ENCODE assay signal across 8 cellular contexts in genomic region chrX:128975716-128976115, GRCh38.
A peak's percentile ranks its signal among the peaks of the same experiment; 100 is the strongest.
DNase-seq lines count a peak whose midpoint lies in the region; ATAC-seq, FAIRE-seq and TF ChIP-seq lines count a peak whose summit lies in the region.

No MANE protein-coding gene starts in this region.

- no peaks in the 10 kb centered on the region for H3K36me3 ChIP-seq in IMR-90 (ENCODE audit: control insufficient read depth, insufficient read depth, low read length)

- dilution Hi-C loops in IMR-90 (cut with HindIII; ENCODE audit: low sequenced_read_pairs, unreplicated experiment) = no loop called here

- no peak overlapping the region for H3K18ac ChIP-seq in IMR-90 (ENCODE audit: low read depth, low read length)

- BruUV-seq in IMR-90 (replicated peaks; lab: Mats Ljungman, UMichigan) = no TSS peak

- FAIRE-seq in urothelium cell line (lab: Jason Lieb, UNC) = no peak

- no peak overlapping the region for H2AK9ac ChIP-seq in IMR-90 (replicated peaks; ENCODE audit: low read depth, low read length, poor library complexity)

- H4K5ac ChIP-seq in IMR-90 (ENCODE audit: low read depth, low read length) = no peak overlapping the region

- no peak overlapping the region for H3K4me3 ChIP-seq in IMR-90 (ENCODE audit: insufficient read depth, low read depth, low read length)

- no peak overlapping the region for H4K91ac ChIP-seq in IMR-90 (ENCODE audit: insufficient read depth, low read depth, low read length)

- in situ Hi-C loops in IMR-90 (cut with MboI; ENCODE audit: low sequenced_read_pairs) = no loop called here

- no peak overlapping the region for H2AFZ ChIP-seq in IMR-90 (replicated peaks; ENCODE audit: low read length, poor library complexity)

- ATAC-seq in GM18858 (IDR thresholded peaks at IDR 0.05; ENCODE audit: unreplicated experiment) (peak; percentile 62), IMR-90 (ENCODE audit: low read depth) (no peak), GM18517 (IDR thresholded peaks at IDR 0.05; ENCODE audit: unreplicated experiment) (no peak)

- intact Hi-C loops in IMR-90 (cut with micrococcal nuclease) = no loop called here

- H2BK120ac ChIP-seq in IMR-90 (ENCODE audit: low read depth, low read length) = no peak overlapping the region

- H2BK15ac ChIP-seq in IMR-90 (ENCODE audit: low read depth, low read length) = no peak overlapping the region

- H3K9me1 ChIP-seq in IMR-90 (ENCODE audit: insufficient read depth, low read length) = no peaks in the 10 kb centered on the region

- no peaks in the 10 kb centered on the region for H3K9me3 ChIP-seq in IMR-90 (ENCODE audit: control insufficient read depth, insufficient read depth, low read length)

- CTCF ChIA-PET in IMR-90 (lab: Yijun Ruan, JAX) = no interaction called here

- H3K4ac ChIP-seq in IMR-90 (ENCODE audit: low read depth, low read length) = no peak overlapping the region

- H3K56ac ChIP-seq in IMR-90 (ENCODE audit: extremely low read depth, insufficient read depth, low read length) = no peak overlapping the region

- H2BK5ac ChIP-seq in IMR-90 (ENCODE audit: low read depth, low read length, poor library complexity, severe bottlenecking) = no peak overlapping the region

- POLR2A ChIA-PET in IMR-90 (lab: Charles Lee; ENCODE audit: unreplicated experiment) = no interaction called here

- no peak overlapping the region for H3K14ac ChIP-seq in IMR-90 (replicated peaks; ENCODE audit: low read depth, low read length)

- TF ChIP-seq POLR2A in IMR-90 (IDR thresholded peaks at IDR 0.05; ENCODE audit: low read depth, low read length) = no peak

- H3K4me2 ChIP-seq in IMR-90 (ENCODE audit: low read depth, low read length) = no peak overlapping the region

- H3K27me3 ChIP-seq in IMR-90 (ENCODE audit: control insufficient read depth, insufficient read depth, low read length) = no peaks in the 10 kb centered on the region

- DNase-seq in COR-L47 (lab: John Stamatoyannopoulos, UW) (peak; percentile 11), IMR-90 (no peak), iPS-NIHi7 (ENCODE audit: extremely low spot score) (peak; percentile 90), urothelium cell line (ENCODE audit: low spot score) (peak; percentile 23)
- no peak for DNase-seq in activated CD8-positive, alpha-beta memory T cell treated with anti-CD3 and anti-CD28 coated beads, Interleukin-2, amount 50 U/mL, for 4 hours

- WGBS in IMR-90 (ENCODE audit: extremely low coverage in 2 of 2, insufficient read length in 1 of 2), 2 experiments = no CpG with 5 or more reads among the region's 6 CpGs

- no peaks in the 10 kb centered on the region for H4K20me1 ChIP-seq in IMR-90 (ENCODE audit: insufficient read depth, low read length)

- H2AK5ac ChIP-seq in IMR-90 (ENCODE audit: low read depth, low read length) = no peak overlapping the region

- H4K8ac ChIP-seq in IMR-90 (ENCODE audit: low read depth in 2 of 2, low read length in 2 of 2) = no peak overlapping the region

- TF ChIP-seq RAD21 in IMR-90 (IDR thresholded peaks at IDR 0.05; ENCODE audit: low read length) = peak; percentile 40; the same call in 1 of the 2 replicates

- H3K23ac ChIP-seq in IMR-90 (ENCODE audit: low read depth, low read length) = no peak overlapping the region

- TF ChIP-seq CTCF in IMR-90 (conservative IDR thresholded peaks at IDR 0.05; ENCODE audit: low read depth, low read length) (peak; percentile 31; the same call in 1 of the 2 replicates), VCaP (conservative IDR thresholded peaks at IDR 0.05) (peak; percentile 90)

- H2BK20ac ChIP-seq in IMR-90 (ENCODE audit: low read depth, low read length) = no peak overlapping the region

- no peak overlapping the region for H3K9ac ChIP-seq in IMR-90 (ENCODE audit: low read depth, low read length)

- no peaks in the 10 kb centered on the region for H3K4me1 ChIP-seq in IMR-90 (ENCODE audit: control insufficient read depth, insufficient read depth, low read length)

- H3K27ac ChIP-seq in IMR-90 (ENCODE audit: insufficient read depth, low read length) (no peak overlapping the region), VCaP (peak overlapping the region; percentile 33; the same call in 1 of the 2 replicates)

- H3K79me1 ChIP-seq in IMR-90 (ENCODE audit: low read depth in 1 of 2, low read length in 2 of 2) = no peaks in the 10 kb centered on the region

TF ChIP-seq in IMR-90, 13 proteins besides CTCF, POLR2A, EP300 and RAD21:
- no peak for TF ChIP-seq FOS (IDR thresholded peaks at IDR 0.05; ENCODE audit: low read depth, low read length)
- no peak for TF ChIP-seq MAZ (IDR thresholded peaks at IDR 0.05; ENCODE audit: borderline replicate concordance, low read depth, low read length)
- no peak for TF ChIP-seq MAFK (IDR thresholded peaks at IDR 0.05; ENCODE audit: low read depth, low read length)
- TF ChIP-seq CEBPB (IDR thresholded peaks at IDR 0.05; ENCODE audit: low read depth, low read length) = no peak
- no peak for TF ChIP-seq RFX5 (IDR thresholded peaks at IDR 0.05; ENCODE audit: low read depth, low read length)
- TF ChIP-seq ELK1 (IDR thresholded peaks at IDR 0.05; ENCODE audit: borderline replicate concordance, low read depth, low read length) = no peak
- TF ChIP-seq USF2 (IDR thresholded peaks at IDR 0.05; ENCODE audit: low read depth, low read length) = no peak
- no peak for TF ChIP-seq CHD1 (IDR thresholded peaks at IDR 0.05; ENCODE audit: low read depth, low read length)
TF ChIP-seq in IMR-90: peak in this region for 0.

Comparison
In these comparisons a context has a peak if more than half of its experiments do, and no peak if none do; other contexts are left out.
1. DNase-seq: peak in COR-L47 (single experiment), iPS-NIHi7 (single experiment) and urothelium cell line (single experiment); none in IMR-90 (single experiment) and activated CD8-positive, alpha-beta memory T cell treated with anti-CD3 and anti-CD28 coated beads, Interleukin-2, amount 50 U/mL, for 4 hours (single experiment).